Comparison of ENCODE assay signal across 1 cellular context in genomic region chr6:14665827-14666724, GRCh38.
A peak's percentile ranks its signal among the peaks of the same experiment; 100 is the strongest.
TF ChIP-seq lines count a peak whose summit lies in the region.

No MANE protein-coding gene starts in this region.

TF ChIP-seq in K562, 482 proteins besides CTCF, POLR2A, EP300 and RAD21 (continued from another document):
- TF ChIP-seq, protein P1, sequence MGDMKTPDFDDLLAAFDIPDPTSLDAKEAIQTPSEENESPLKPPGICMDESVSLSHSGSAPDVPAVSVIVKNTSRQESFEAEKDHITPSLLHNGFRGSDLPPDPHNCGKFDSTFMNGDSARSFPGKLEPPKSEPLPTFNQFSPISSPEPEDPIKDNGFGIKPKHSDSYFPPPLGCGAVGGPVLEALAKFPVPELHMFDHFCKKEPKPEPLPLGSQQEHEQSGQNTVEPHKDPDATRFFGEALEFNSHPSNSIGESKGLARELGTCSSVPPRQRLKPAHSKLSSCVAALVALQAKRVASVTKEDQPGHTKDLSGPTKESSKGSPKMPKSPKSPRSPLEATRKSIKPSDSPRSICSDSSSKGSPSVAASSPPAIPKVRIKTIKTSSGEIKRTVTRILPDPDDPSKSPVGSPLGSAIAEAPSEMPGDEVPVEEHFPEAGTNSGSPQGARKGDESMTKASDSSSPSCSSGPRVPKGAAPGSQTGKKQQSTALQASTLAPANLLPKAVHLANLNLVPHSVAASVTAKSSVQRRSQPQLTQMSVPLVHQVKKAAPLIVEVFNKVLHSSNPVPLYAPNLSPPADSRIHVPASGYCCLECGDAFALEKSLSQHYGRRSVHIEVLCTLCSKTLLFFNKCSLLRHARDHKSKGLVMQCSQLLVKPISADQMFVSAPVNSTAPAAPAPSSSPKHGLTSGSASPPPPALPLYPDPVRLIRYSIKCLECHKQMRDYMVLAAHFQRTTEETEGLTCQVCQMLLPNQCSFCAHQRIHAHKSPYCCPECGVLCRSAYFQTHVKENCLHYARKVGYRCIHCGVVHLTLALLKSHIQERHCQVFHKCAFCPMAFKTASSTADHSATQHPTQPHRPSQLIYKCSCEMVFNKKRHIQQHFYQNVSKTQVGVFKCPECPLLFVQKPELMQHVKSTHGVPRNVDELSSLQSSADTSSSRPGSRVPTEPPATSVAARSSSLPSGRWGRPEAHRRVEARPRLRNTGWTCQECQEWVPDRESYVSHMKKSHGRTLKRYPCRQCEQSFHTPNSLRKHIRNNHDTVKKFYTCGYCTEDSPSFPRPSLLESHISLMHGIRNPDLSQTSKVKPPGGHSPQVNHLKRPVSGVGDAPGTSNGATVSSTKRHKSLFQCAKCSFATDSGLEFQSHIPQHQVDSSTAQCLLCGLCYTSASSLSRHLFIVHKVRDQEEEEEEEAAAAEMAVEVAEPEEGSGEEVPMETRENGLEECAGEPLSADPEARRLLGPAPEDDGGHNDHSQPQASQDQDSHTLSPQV (IDR thresholded peaks at IDR 0.05), result 0 out of 2 replicates have a peak, but pooled peaks have one; percentile 12
- TF ChIP-seq ZBTB7A (IDR thresholded peaks at IDR 0.05; ENCODE audit: borderline replicate concordance, control insufficient read depth, low read depth, low read length) (peak; percentile 44; the same call in 1 of the 2 replicates), HOMEZ (CRISPR knock-in tag; IDR thresholded peaks at IDR 0.05) (no peak), CREM (IDR thresholded peaks at IDR 0.05; ENCODE audit: low read depth) (peak; percentile 36), TCF3 (CRISPR knock-in tag; IDR thresholded peaks at IDR 0.05) (peak; percentile 46; the same call in 1 of the 2 replicates), JUNB (CRISPR knock-in tag; conservative IDR thresholded peaks at IDR 0.05) (no peak), HBP1 (CRISPR knock-in tag; IDR thresholded peaks at IDR 0.05) (no peak), CBFA2T3 (IDR thresholded peaks at IDR 0.05) (peak; percentile 52), SOX6 (IDR thresholded peaks at IDR 0.05) (no peak), ZNF384 (IDR thresholded peaks at IDR 0.05; ENCODE audit: low read depth, low read length) (no peak), CEBPG (CRISPR knock-in tag; IDR thresholded peaks at IDR 0.05) (no peak), CEBPG (tag; conservative IDR thresholded peaks at IDR 0.05 in 1 of 2, IDR thresholded peaks at IDR 0.05 in 1 of 2) (peak in 1 of 2 experiments; percentile 28; a peak in 1 of 4 replicates)
